Comparison of ENCODE assay signal across 31 cellular contexts in the genomic region with DNA sequence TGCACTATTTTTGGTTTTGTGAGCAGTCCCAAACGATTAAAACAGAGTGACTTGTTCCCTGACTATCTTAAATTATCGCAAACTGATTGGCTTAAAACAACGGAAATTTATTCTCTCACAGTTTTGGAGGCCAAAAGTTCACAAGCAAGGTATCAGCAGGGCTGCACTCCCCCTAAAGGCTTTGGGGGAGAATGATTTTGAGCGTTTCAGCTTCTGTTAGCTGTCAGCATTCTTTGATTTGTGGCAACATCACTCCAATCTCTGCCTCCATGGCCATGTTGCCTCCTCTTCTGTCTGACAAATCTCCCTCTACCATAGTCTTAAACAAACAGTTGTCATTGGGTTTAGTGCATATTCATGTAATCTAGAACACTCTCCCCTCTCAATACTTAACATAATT.
"Had no signal": no experiment of that assay in that cellular context is flagged by ENCODE, and none has a peak within 500 bp of the region (broad histone marks: within the 10 kb centered on the region; RNA-seq: fewer than 3 reads in every experiment).

No MANE protein-coding gene starts in this region.

- DNase-seq: activated CD4-positive, alpha-beta memory T cell treated with anti-CD3 and anti-CD28 coated beads, Interleukin-2, amount 10 ng/mL, durations not matched to agents 7 days and 5 days; activated CD4-positive, alpha-beta T cell treated with anti-CD3 and anti-CD28 coated beads, Interleukin-2, amount 10 ng/mL, durations not matched to agents 7 days and 5 days; activated CD4-positive, CD25-positive, alpha-beta regulatory T cell treated with anti-CD3 and anti-CD28 coated beads, Interleukin-2, amount 50 U/mL, for 72 hours; activated CD8-positive, alpha-beta memory T cell treated with anti-CD3 and anti-CD28 coated beads, Interleukin-2, amount 50 U/mL, for 48 hours; activated gamma-delta T cell; activated naive CD4-positive, alpha-beta T cell treated with anti-CD3 and anti-CD28 coated beads, Interleukin-2, amount 10 ng/mL, durations not matched to agents 7 days and 5 days; activated naive CD8-positive, alpha-beta T cell treated with anti-CD3 and anti-CD28 coated beads, Interleukin-2, amount 10 ng/mL, durations not matched to agents 7 days and 5 days; activated T-cell treated with anti-CD3 and anti-CD28 coated beads, Interleukin-2, amount 50 U/mL, for 24 hours; cerebellar nuclear complex; colonic mucosa; effector CD8-positive, alpha-beta T cell; glutamatergic neuron; immature natural killer cell; kidney; left colon; mammary epithelial cell; midbrain; naive thymus-derived CD8-positive, alpha-beta T cell; occipital lobe; stimulated activated CD4-positive, alpha-beta T cell treated with anti-CD3 and anti-CD28 coated beads, Interleukin-1b, Interleukin-23, amount 100 ng/mL, for 48 hours; stimulated activated CD4-positive, alpha-beta T cell treated with anti-CD3 and anti-CD28 coated beads, Interleukin-4, amount 100 ng/mL, for 4 hours; stimulated activated CD8-positive, alpha-beta memory T cell treated with anti-CD3 and anti-CD28 coated beads, Interleukin-4, amount 100 ng/mL, for 48 hours; stimulated activated naive CD8-positive, alpha-beta T cell treated with anti-CD3 and anti-CD28 coated beads, Interleukin-15, amount 100 ng/mL, for 72 hours; substantia nigra; uterus; WERI-Rb-1 had no signal

- H3K27me3 ChIP-seq: ascending aorta, cardiac muscle cell, colonic mucosa, right atrium auricular region, uterus had no signal

- H3K9me3 ChIP-seq: ascending aorta, colonic mucosa, right atrium auricular region, uterus had no signal

- ATAC-seq: left colon; naive thymus-derived CD8-positive, alpha-beta T cell; stimulated activated memory B cell treated with anti-CD40 and anti-IgM and Interleukin-4, amounts not matched to agents 10 μg/mL and 1 μg/mL and 100 μg/mL, for 72 hours; stimulated activated naive CD8-positive, alpha-beta T cell treated with anti-CD3 and anti-CD28 coated beads, Interleukin-15, amount 100 ng/mL, for 72 hours had no signal

- H3K36me3 ChIP-seq: ascending aorta, cardiac muscle cell, colonic mucosa, right atrium auricular region, uterus, WERI-Rb-1 had no signal

- H3K4me2 ChIP-seq: smooth muscle cell had no signal

- H3K4me1 ChIP-seq: ascending aorta, colonic mucosa, right atrium auricular region, uterus had no signal

- H3K4me3 ChIP-seq: ascending aorta, cardiac muscle cell, colonic mucosa, right atrium auricular region, smooth muscle cell, uterus had no signal

- H3K27ac ChIP-seq: ascending aorta, cardiac muscle cell, colonic mucosa, right atrium auricular region, uterus, WERI-Rb-1 had no signal
